Comparison of ENCODE assay signal across 20 cellular contexts in the genomic region with DNA sequence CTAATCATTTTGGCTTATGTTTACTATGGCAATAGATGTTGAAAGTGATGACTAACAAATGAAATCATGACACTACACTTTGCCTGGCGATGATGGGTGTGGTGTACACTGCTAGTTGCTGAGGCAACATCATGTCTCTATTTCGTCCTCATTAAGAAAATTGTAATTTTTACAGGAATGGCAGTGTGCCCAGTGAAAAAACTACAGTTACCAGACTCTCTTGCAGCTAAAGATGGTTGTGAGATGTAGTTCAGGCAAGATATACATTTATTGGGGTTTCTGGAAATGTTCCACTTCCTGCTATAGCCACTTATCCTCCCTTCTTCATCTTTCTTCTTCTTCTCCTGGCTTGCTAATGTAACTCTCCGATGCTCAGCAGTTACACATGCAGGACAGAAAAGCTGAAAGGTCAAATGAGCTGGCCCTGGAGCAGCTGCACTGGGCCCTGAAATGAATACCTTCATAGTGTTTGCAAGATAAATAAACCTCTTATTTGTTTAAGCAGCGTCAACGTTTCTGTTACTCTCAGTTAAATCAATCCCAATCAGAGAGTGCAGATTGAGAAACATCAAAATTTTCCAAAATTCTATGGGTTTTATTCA. TPM values are rescaled to one million over a fixed set of nuclear protein-coding genes. Genes with fewer than 3 reads are reported as not detected.
A peak's percentile ranks its signal among the peaks of the same experiment; 100 is the strongest.
DNase-seq lines count a peak whose midpoint lies in the region; ATAC-seq and TF ChIP-seq lines count a peak whose summit lies in the region.
"Had no signal": no experiment of that assay in that cellular context is flagged by ENCODE, and none has a peak within 500 bp of the region (broad histone marks: within the 10 kb centered on the region; RNA-seq: fewer than 3 reads in every experiment).

No MANE protein-coding gene starts in this region.

- DNase-seq in NCI-H2196 (lab: John Stamatoyannopoulos, UW; ENCODE audit: unreplicated experiment) = peak; percentile 21
- DNase-seq in NCI-H2196 treated with DMSO at 0.1 percent for 48 hours (lab: John Stamatoyannopoulos, UW; ENCODE audit: unreplicated experiment) = no peak
- no peak for DNase-seq in WTC11 (ENCODE audit: low spot score)
- peak; percentile 35 for DNase-seq in fibroblast of the conjunctiva (ENCODE audit: low read depth)
- DNase-seq in smooth muscle cell (lab: John Stamatoyannopoulos, UW; ENCODE audit: unreplicated experiment) = no peak
- DNase-seq in natural killer cell treated with Interleukin-12 subunit alpha and Interleukin-12 subunit beta and Interleukin-15 and Interleukin-18, amount 100 ng/mL, for 72 hours (ENCODE audit: low spot score) = no peak
- no peak for DNase-seq in islet precursor cell
- DNase-seq: activated CD4-positive, alpha-beta T cell treated with anti-CD3 and anti-CD28 coated beads for 1 hour; activated effector memory CD4-positive, alpha-beta T cell treated with Interleukin-2 at 50 U/mL for 16 hours; DMS79; glutamatergic neuron; Kasumi-1; NCI-H1436; NCI-H2227 treated with DMSO at 0.1 percent for 48 hours; Right ventricle myocardium superior; stimulated activated naive CD4-positive, alpha-beta T cell treated with Interleukin-2 at 50 U/mL for 16 hours; T-helper 2 cell; transverse colon had no signal

- peaks cover 27% of the 10 kb centered on the region for H3K9me3 Mint-ChIP-seq in WTC11
- no peaks in the 10 kb centered on the region for H3K9me3 Mint-ChIP-seq in natural killer cell treated with Interleukin-12 subunit alpha and Interleukin-12 subunit beta and Interleukin-15 and Interleukin-18, amount 100 ng/mL, for 72 hours

- H3K36me3 Mint-ChIP-seq in WTC11 = peaks cover 19% of the 10 kb centered on the region
- H3K36me3 Mint-ChIP-seq in natural killer cell treated with Interleukin-12 subunit alpha and Interleukin-12 subunit beta and Interleukin-15 and Interleukin-18, amount 100 ng/mL, for 72 hours = no peaks in the 10 kb centered on the region

- H3K4me3 Mint-ChIP-seq in WTC11 = no peak overlapping the region
- H3K4me3 Mint-ChIP-seq in natural killer cell treated with Interleukin-12 subunit alpha and Interleukin-12 subunit beta and Interleukin-15 and Interleukin-18, amount 100 ng/mL, for 72 hours = no peak overlapping the region

- H3K79me2 ChIP-seq in smooth muscle cell (ENCODE audit: low read depth) = no peaks in the 10 kb centered on the region

- TF ChIP-seq CTCF in WTC11 (IDR thresholded peaks at IDR 0.05) = no peak
- no peak for TF ChIP-seq CTCF in smooth muscle cell (IDR thresholded peaks at IDR 0.05; ENCODE audit: borderline replicate concordance, insufficient read depth, poor library complexity, severe bottlenecking)

- no peak overlapping the region for H3K27ac Mint-ChIP-seq in WTC11
- H3K27ac Mint-ChIP-seq in natural killer cell treated with Interleukin-12 subunit alpha and Interleukin-12 subunit beta and Interleukin-15 and Interleukin-18, amount 100 ng/mL, for 72 hours = no peak overlapping the region

- no peak overlapping the region for H3K4me3 ChIP-seq in smooth muscle cell
- H3K4me3 ChIP-seq: transverse colon had no signal

- H3K27me3 ChIP-seq in smooth muscle cell (ENCODE audit: low read depth) = no peaks in the 10 kb centered on the region
- H3K27me3 ChIP-seq: transverse colon had no signal

- peaks cover 37% of the 10 kb centered on the region for H3K4me1 Mint-ChIP-seq in WTC11
- no peaks in the 10 kb centered on the region for H3K4me1 Mint-ChIP-seq in natural killer cell treated with Interleukin-12 subunit alpha and Interleukin-12 subunit beta and Interleukin-15 and Interleukin-18, amount 100 ng/mL, for 72 hours (ENCODE audit: low read depth in 2 of 2)

- CTCF ChIA-PET in WTC11 (lab: Charles Lee) = no interaction called here

- H3K27me3 Mint-ChIP-seq in WTC11 (ENCODE audit: low read depth) = no peaks in the 10 kb centered on the region
- H3K27me3 Mint-ChIP-seq in natural killer cell treated with Interleukin-12 subunit alpha and Interleukin-12 subunit beta and Interleukin-15 and Interleukin-18, amount 100 ng/mL, for 72 hours = no peaks in the 10 kb centered on the region

- H3K9ac ChIP-seq in smooth muscle cell (ENCODE audit: low read depth) = peak overlapping the region; percentile 8

- H2AFZ ChIP-seq in smooth muscle cell (ENCODE audit: low read depth) = no peak overlapping the region

- no peak overlapping the region for H3K4me2 ChIP-seq in smooth muscle cell

- 93% methylated on average over 5 of the region's 5 CpGs for WGBS in smooth muscle cell (ENCODE audit: low lambda C conversion rate)

- H3K27ac ChIP-seq in smooth muscle cell (ENCODE audit: low read depth) = peak overlapping the region; percentile 88
- H3K27ac ChIP-seq: 22Rv1, transverse colon had no signal

- H3K4me1 ChIP-seq in smooth muscle cell (ENCODE audit: low read depth) = peaks cover 12% of the 10 kb centered on the region

- no peaks in the 10 kb centered on the region for H4K20me1 ChIP-seq in smooth muscle cell (ENCODE audit: low read depth)

- peaks cover 26% of the 10 kb centered on the region for H3F3A ChIP-seq in smooth muscle cell (ENCODE audit: low read depth)

- ATAC-seq in WTC11 = no peak
- ATAC-seq in natural killer cell treated with Interleukin-12 subunit alpha and Interleukin-12 subunit beta and Interleukin-15 and Interleukin-18, amount 100 ng/mL, for 72 hours = no peak
- ATAC-seq in GM19452 (IDR thresholded peaks at IDR 0.05; ENCODE audit: unreplicated experiment) = no peak

- H3K9me3 ChIP-seq in smooth muscle cell (replicated peaks; ENCODE audit: low read depth) = no peaks in the 10 kb centered on the region
- H3K9me3 ChIP-seq: transverse colon had no signal

- H3K36me3 ChIP-seq in smooth muscle cell (ENCODE audit: low read depth) = no peaks in the 10 kb centered on the region
- H3K36me3 ChIP-seq: transverse colon had no signal

- POLR2A ChIA-PET in WTC11 (lab: Charles Lee) = no interaction called here

TF ChIP-seq in WTC11, 78 proteins besides CTCF, POLR2A, EP300 and RAD21:
- no peak for TF ChIP-seq TEAD1 (CRISPR knock-in tag; IDR thresholded peaks at IDR 0.05)
- no peak for TF ChIP-seq NFE2L1 (CRISPR knock-in tag; IDR thresholded peaks at IDR 0.05)
- no peak for TF ChIP-seq JAZF1 (CRISPR knock-in tag; IDR thresholded peaks at IDR 0.05)
- TF ChIP-seq RELA (CRISPR knock-in tag; IDR thresholded peaks at IDR 0.05; ENCODE audit: borderline replicate concordance) = no peak
- no peak for TF ChIP-seq ELF4 (CRISPR knock-in tag; IDR thresholded peaks at IDR 0.05; ENCODE audit: low read depth)
- no peak for TF ChIP-seq ZBTB21 (CRISPR knock-in tag; IDR thresholded peaks at IDR 0.05; ENCODE audit: borderline replicate concordance)
- peak; percentile 69 for TF ChIP-seq GABPB1 (CRISPR knock-in tag; IDR thresholded peaks at IDR 0.05)
- no peak for TF ChIP-seq SMAD4 (CRISPR knock-in tag; IDR thresholded peaks at IDR 0.05)

RNA-seq across cellular contexts. Expression of gene SOCS6, which starts 46.0 kb away (rescaled TPM):
- total RNA-seq in WTC11 (2021) = 12.2 to 16.5 TPM (median 14.5 TPM) in 3 replicates
- 29.6 and 38.0 TPM in 2 replicates for total RNA-seq in smooth muscle cell
- polyA plus RNA-seq in smooth muscle cell = 8.5 and 14.3 TPM in 2 replicates
- 1 to 10 TPM; 2.8 to 5.4 TPM for total RNA-seq in natural killer cell treated with Interleukin-12 subunit alpha and Interleukin-12 subunit beta and Interleukin-15 and Interleukin-18, amount 100 ng/mL, for 72 hours

Comparison
In these comparisons a context has a peak if more than half of its experiments do, and no peak if none do; other contexts are left out.
1. DNase-seq: peak in NCI-H2196 (single experiment) and fibroblast of the conjunctiva (single experiment); none in NCI-H2196 treated with DMSO at 0.1 percent for 48 hours (single experiment), WTC11 (single experiment), smooth muscle cell (single experiment), natural killer cell treated with Interleukin-12 subunit alpha and Interleukin-12 subunit beta and Interleukin-15 and Interleukin-18, amount 100 ng/mL, for 72 hours (single experiment) and islet precursor cell (single experiment).